Comparison of ENCODE assay signal across 9 cellular contexts in the genomic region with DNA sequence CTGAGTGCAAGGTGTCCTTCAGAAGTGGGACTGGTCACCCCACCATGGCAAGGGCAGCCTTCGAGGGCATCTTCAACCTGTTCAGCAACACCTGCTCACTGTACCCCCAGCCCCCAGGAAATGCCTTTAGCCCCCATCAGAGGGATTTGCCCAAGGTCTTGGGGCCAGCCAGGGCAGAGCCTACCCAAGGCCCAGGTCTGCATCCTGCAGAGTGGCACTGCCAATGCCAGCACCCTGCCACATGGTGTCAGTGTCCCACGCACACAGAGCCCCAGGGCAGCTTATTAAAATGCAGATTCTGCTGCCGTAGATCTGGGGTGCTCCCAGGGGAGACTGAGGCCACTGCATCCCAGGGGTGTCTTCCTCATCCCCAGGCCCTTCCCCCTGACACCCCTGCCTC.
DNase-seq lines count a peak whose midpoint lies in the region; ATAC-seq, FAIRE-seq and TF ChIP-seq lines count a peak whose summit lies in the region.
"Had no signal": no experiment of that assay in that cellular context is flagged by ENCODE, and none has a peak within 500 bp of the region (broad histone marks: within the 10 kb centered on the region; RNA-seq: fewer than 3 reads in every experiment).

No MANE protein-coding gene starts in this region.

- H3K27me3 ChIP-seq in HL-60 (ENCODE audit: insufficient read depth, poor library complexity, severe bottlenecking) (no peaks in the 10 kb centered on the region), lower lobe of right lung (ENCODE audit: low read depth) (no peaks in the 10 kb centered on the region)

- ATAC-seq in activated T-helper 17 cell treated with anti-CD3 and anti-CD28 coated beads, Interleukin-2, amount 50 U/mL, for 72 hours (replicated peaks), result peak; percentile 60
- ATAC-seq in lower lobe of right lung, result peak; percentile 52 to 59
- ATAC-seq in HG03521 (IDR thresholded peaks at IDR 0.05; ENCODE audit: unreplicated experiment), result no peak

- no peaks in the 10 kb centered on the region for H3K4me1 Mint-ChIP-seq in activated T-helper 17 cell treated with anti-CD3 and anti-CD28 coated beads, Interleukin-2, amount 50 U/mL, for 72 hours

- H3K27ac ChIP-seq in HL-60 (replicated peaks), result no peak overlapping the region
- H3K27ac ChIP-seq in lower lobe of right lung, result no peak overlapping the region

- no peaks in the 10 kb centered on the region for H3K27me3 Mint-ChIP-seq in activated T-helper 17 cell treated with anti-CD3 and anti-CD28 coated beads, Interleukin-2, amount 50 U/mL, for 72 hours

- H3K36me3 ChIP-seq in lower lobe of right lung, result no peaks in the 10 kb centered on the region

- H3K27ac Mint-ChIP-seq in activated T-helper 17 cell treated with anti-CD3 and anti-CD28 coated beads, Interleukin-2, amount 50 U/mL, for 72 hours, result no peak overlapping the region

- no peaks in the 10 kb centered on the region for H3K4me1 ChIP-seq in lower lobe of right lung

- H3K9me3 ChIP-seq in lower lobe of right lung, result no peaks in the 10 kb centered on the region

- H3K9me3 Mint-ChIP-seq in activated T-helper 17 cell treated with anti-CD3 and anti-CD28 coated beads, Interleukin-2, amount 50 U/mL, for 72 hours, result no peaks in the 10 kb centered on the region

- TF ChIP-seq CTCF in HL-60 (IDR thresholded peaks at IDR 0.05; ENCODE audit: insufficient read depth, low read length) (peak; percentile 44), lower lobe of right lung (IDR thresholded peaks at IDR 0.05) (no peak)

- no peaks in the 10 kb centered on the region for H3K36me3 Mint-ChIP-seq in activated T-helper 17 cell treated with anti-CD3 and anti-CD28 coated beads, Interleukin-2, amount 50 U/mL, for 72 hours (ENCODE audit: low read depth)

- peak; percentile 66 for DNase-seq in DMS 273 (lab: John Stamatoyannopoulos, UW; ENCODE audit: unreplicated experiment)
- DNase-seq in DMS 273 treated with DMSO at 0.1 percent for 48 hours (lab: John Stamatoyannopoulos, UW), result no peak
- peak in 1 of 2 experiments; percentile 32 for DNase-seq in HL-60 (ENCODE audit: low read depth in 1 of 2, low spot score in 1 of 2)
- no peak for DNase-seq in lower lobe of right lung
- DNase-seq in RCC 7860 (ENCODE audit: low spot score), result no peak
- no peak for DNase-seq in stimulated activated CD4-positive, alpha-beta T cell treated with anti-CD3 and anti-CD28 coated beads, Interleukin-2, amount 100 ng/mL, for 48 hours
- DNase-seq: NCI-H2227 treated with DMSO at 0.1 percent for 48 hours had no signal

- no peak overlapping the region for H3K4me3 ChIP-seq in HL-60 (replicated peaks; ENCODE audit: insufficient read depth, low read length)
- H3K4me3 ChIP-seq in lower lobe of right lung, result no peak overlapping the region

- H3K4me3 Mint-ChIP-seq in activated T-helper 17 cell treated with anti-CD3 and anti-CD28 coated beads, Interleukin-2, amount 50 U/mL, for 72 hours, result no peak overlapping the region

- intact Hi-C loops in lower lobe of right lung (cut with DNase I), result no loop called here

- no peak for FAIRE-seq in RCC 7860 (lab: Jason Lieb, UNC)
